Comparison of ENCODE assay signal across 17 cellular contexts in the genomic region with DNA sequence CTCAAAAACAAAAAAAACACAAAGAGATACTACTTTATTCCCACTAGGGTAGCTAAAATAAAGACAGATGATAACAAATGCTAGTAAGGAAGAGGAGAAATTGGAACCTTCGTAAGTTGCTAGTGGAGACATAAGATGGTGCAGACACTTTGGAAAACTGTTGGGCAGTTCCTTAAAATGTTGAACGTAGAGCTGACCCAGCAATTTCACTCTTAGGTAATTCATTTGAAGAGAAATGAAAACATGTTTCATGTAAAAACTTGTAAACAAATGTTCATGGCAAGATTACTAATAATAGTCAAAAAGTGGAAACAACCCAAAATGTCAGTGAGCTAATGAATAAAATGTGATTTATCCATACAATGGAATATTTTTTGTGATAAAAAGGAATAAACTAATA. TPM values are rescaled to one million over a fixed set of nuclear protein-coding genes. Genes with fewer than 3 reads are reported as not detected.
DNase-seq lines count a peak whose midpoint lies in the region; ATAC-seq, FAIRE-seq and TF ChIP-seq lines count a peak whose summit lies in the region.
"Had no signal": no experiment of that assay in that cellular context is flagged by ENCODE, and none has a peak within 500 bp of the region (broad histone marks: within the 10 kb centered on the region; RNA-seq: fewer than 3 reads in every experiment).

No MANE protein-coding gene starts in this region.

- H3K27me3 ChIP-seq in upper lobe of right lung: no peaks in the 10 kb centered on the region
- H3K27me3 ChIP-seq: BLaER1 had no signal

- H3K36me3 ChIP-seq in upper lobe of right lung: peaks cover 59% of the 10 kb centered on the region

- no peaks in the 10 kb centered on the region for H3K4me1 Mint-ChIP-seq in activated CD8-positive, alpha-beta T cell treated with anti-CD3 and anti-CD28 coated beads for 36 hours (ENCODE audit: low read depth)
- H3K4me1 Mint-ChIP-seq in activated CD8-positive, alpha-beta T cell treated with anti-CD3 and anti-CD28 coated beads, Interleukin-2, amount 10 ng/mL, durations not matched to agents 7 days and 5 days (ENCODE audit: low read depth): no peaks in the 10 kb centered on the region
- peaks cover 2% of the 10 kb centered on the region for H3K4me1 Mint-ChIP-seq in progenitor cell of endocrine pancreas (ENCODE audit: low read depth)
- H3K4me1 Mint-ChIP-seq: CD14-positive monocyte had no signal

- CTCF ChIA-PET in activated CD8-positive, alpha-beta T cell treated with anti-CD3 and anti-CD28 coated beads for 36 hours (lab: Charles Lee): interaction anchor here (1.2 to 1.4 kb wide), 2 partner anchors 20 to 27 kb away, joined by 3 read pairs; no protein-coding TSS in a partner anchor
- CTCF ChIA-PET in activated CD8-positive, alpha-beta T cell treated with anti-CD3 and anti-CD28 coated beads, Interleukin-2, amount 10 ng/mL, durations not matched to agents 7 days and 5 days (lab: Charles Lee): interaction anchor here (1.0 kb wide), 1 partner anchor 83 kb away, joined by 4 read pairs; a partner anchor contains a TSS
- CTCF ChIA-PET in A549 (lab: Yijun Ruan, JAX): no interaction called here

- H3K27ac Mint-ChIP-seq in activated CD8-positive, alpha-beta T cell treated with anti-CD3 and anti-CD28 coated beads for 36 hours: peak overlapping the region; percentile 8
- no peak overlapping the region for H3K27ac Mint-ChIP-seq in activated CD8-positive, alpha-beta T cell treated with anti-CD3 and anti-CD28 coated beads, Interleukin-2, amount 10 ng/mL, durations not matched to agents 7 days and 5 days
- H3K27ac Mint-ChIP-seq in progenitor cell of endocrine pancreas: peak overlapping the region; percentile 29
- H3K27ac Mint-ChIP-seq: H9 had no signal

- no peaks in the 10 kb centered on the region for H3K27me3 Mint-ChIP-seq in activated CD8-positive, alpha-beta T cell treated with anti-CD3 and anti-CD28 coated beads for 36 hours
- no peaks in the 10 kb centered on the region for H3K27me3 Mint-ChIP-seq in activated CD8-positive, alpha-beta T cell treated with anti-CD3 and anti-CD28 coated beads, Interleukin-2, amount 10 ng/mL, durations not matched to agents 7 days and 5 days (ENCODE audit: low read depth)
- no peaks in the 10 kb centered on the region for H3K27me3 Mint-ChIP-seq in progenitor cell of endocrine pancreas
- H3K27me3 Mint-ChIP-seq: CD8-positive, alpha-beta memory T cell had no signal

- no peaks in the 10 kb centered on the region for H3K9me3 Mint-ChIP-seq in activated CD8-positive, alpha-beta T cell treated with anti-CD3 and anti-CD28 coated beads for 36 hours
- no peaks in the 10 kb centered on the region for H3K9me3 Mint-ChIP-seq in activated CD8-positive, alpha-beta T cell treated with anti-CD3 and anti-CD28 coated beads, Interleukin-2, amount 10 ng/mL, durations not matched to agents 7 days and 5 days (ENCODE audit: insufficient read depth)
- no peaks in the 10 kb centered on the region for H3K9me3 Mint-ChIP-seq in progenitor cell of endocrine pancreas (ENCODE audit: low read depth)
- H3K9me3 Mint-ChIP-seq: CD14-positive monocyte; CD8-positive, alpha-beta memory T cell; H9 had no signal

- H3K36me3 Mint-ChIP-seq in activated CD8-positive, alpha-beta T cell treated with anti-CD3 and anti-CD28 coated beads for 36 hours (ENCODE audit: low read depth): peaks cover 14% of the 10 kb centered on the region
- H3K36me3 Mint-ChIP-seq in activated CD8-positive, alpha-beta T cell treated with anti-CD3 and anti-CD28 coated beads, Interleukin-2, amount 10 ng/mL, durations not matched to agents 7 days and 5 days (ENCODE audit: low read depth): peaks cover 30% of the 10 kb centered on the region
- H3K36me3 Mint-ChIP-seq in progenitor cell of endocrine pancreas (ENCODE audit: insufficient read depth): peaks cover 21% of the 10 kb centered on the region

- DNase-seq in activated CD8-positive, alpha-beta T cell treated with anti-CD3 and anti-CD28 coated beads for 36 hours: no peak
- no peak for DNase-seq in activated CD8-positive, alpha-beta T cell treated with anti-CD3 and anti-CD28 coated beads, Interleukin-2, amount 10 ng/mL, durations not matched to agents 7 days and 5 days
- DNase-seq in A549 (ENCODE audit: low read depth in 1 of 2, low spot score in 1 of 2) (no peak), progenitor cell of endocrine pancreas (ENCODE audit: low spot score, unreplicated experiment) (no peak), NCI-H1048 (lab: John Stamatoyannopoulos, UW) (no peak), upper lobe of right lung (no peak)
- DNase-seq: CD8-positive, alpha-beta memory T cell; COR-L47; H9 had no signal

- no peak for TF ChIP-seq EP300 in A549 (IDR thresholded peaks at IDR 0.05)

- POLR2A ChIA-PET in activated CD8-positive, alpha-beta T cell treated with anti-CD3 and anti-CD28 coated beads for 36 hours (lab: Charles Lee): interaction anchor here (0.5 kb wide), 1 partner anchor 591 kb away, joined by 3 read pairs; no protein-coding TSS in a partner anchor
- POLR2A ChIA-PET in activated CD8-positive, alpha-beta T cell treated with anti-CD3 and anti-CD28 coated beads, Interleukin-2, amount 10 ng/mL, durations not matched to agents 7 days and 5 days (lab: Charles Lee): interaction anchor here (0.6 kb wide), 1 partner anchor 474 kb away, joined by 3 read pairs; no protein-coding TSS in a partner anchor
- POLR2A ChIA-PET in A549 (lab: Yijun Ruan, JAX): no interaction called here

- H3K4me3 ChIP-seq in A549 (no peak overlapping the region), upper lobe of right lung (no peak overlapping the region)
- H3K4me3 ChIP-seq: BLaER1 had no signal

- TF ChIP-seq POLR2A in A549 (IDR thresholded peaks at IDR 0.05; ENCODE audit: low read length): no peak

- intact Hi-C loops in activated CD8-positive, alpha-beta T cell treated with anti-CD3 and anti-CD28 coated beads for 36 hours (cut with micrococcal nuclease): no loop called here
- intact Hi-C loops in upper lobe of right lung (cut with DNase I): no loop called here

- H3K4me1 ChIP-seq in A549: peaks cover 20% of the 10 kb centered on the region
- H3K4me1 ChIP-seq in upper lobe of right lung: no peaks in the 10 kb centered on the region
- H3K4me1 ChIP-seq: BLaER1 had no signal

- no peak for FAIRE-seq in A549 (lab: Jason Lieb, UNC)
- FAIRE-seq: D721Med, G401.6, GM12891, GM19239, H1 had no signal

- TF ChIP-seq RAD21 in A549 (conservative IDR thresholded peaks at IDR 0.05 in 1 of 2, IDR thresholded peaks at IDR 0.05 in 1 of 2): no peak

- no peak overlapping the region for H3K4me3 Mint-ChIP-seq in activated CD8-positive, alpha-beta T cell treated with anti-CD3 and anti-CD28 coated beads for 36 hours
- no peak overlapping the region for H3K4me3 Mint-ChIP-seq in activated CD8-positive, alpha-beta T cell treated with anti-CD3 and anti-CD28 coated beads, Interleukin-2, amount 10 ng/mL, durations not matched to agents 7 days and 5 days
- no peak overlapping the region for H3K4me3 Mint-ChIP-seq in progenitor cell of endocrine pancreas (ENCODE audit: low read depth)
- H3K4me3 Mint-ChIP-seq: CD14-positive monocyte; CD8-positive, alpha-beta memory T cell; H9 had no signal

- no peak overlapping the region for H3K4me2 ChIP-seq in A549
- H3K4me2 ChIP-seq: BLaER1 had no signal

- no peak for TF ChIP-seq CTCF in activated CD8-positive, alpha-beta T cell treated with anti-CD3 and anti-CD28 coated beads for 36 hours (IDR thresholded peaks at IDR 0.05)
- TF ChIP-seq CTCF in A549 (IDR thresholded peaks at IDR 0.05): no peak
- no peak for TF ChIP-seq CTCF in VCaP (conservative IDR thresholded peaks at IDR 0.05)
- TF ChIP-seq CTCF in progenitor cell of endocrine pancreas (IDR thresholded peaks at IDR 0.05; ENCODE audit: unreplicated experiment): no peak
- TF ChIP-seq CTCF in upper lobe of right lung (IDR thresholded peaks at IDR 0.05): no peak

- no peak for ATAC-seq in activated CD8-positive, alpha-beta T cell treated with anti-CD3 and anti-CD28 coated beads for 36 hours
- no peak for ATAC-seq in activated CD8-positive, alpha-beta T cell treated with anti-CD3 and anti-CD28 coated beads, Interleukin-2, amount 10 ng/mL, durations not matched to agents 7 days and 5 days
- ATAC-seq in A549: no peak
- no peak for ATAC-seq in upper lobe of right lung

- H3K27ac ChIP-seq in A549 (no peak overlapping the region), VCaP (peak overlapping the region; percentile 51), upper lobe of right lung (no peak overlapping the region)
- H3K27ac ChIP-seq: BLaER1 had no signal

- 41% methylated on average over 2 of the region's 2 CpGs for WGBS in A549 (ENCODE audit: missing lambda C conversion rate)

- H3K9me3 ChIP-seq in A549 (no peaks in the 10 kb centered on the region), upper lobe of right lung (no peaks in the 10 kb centered on the region)
- H3K9me3 ChIP-seq: BLaER1 had no signal

TF ChIP-seq in A549, 52 proteins besides CTCF, POLR2A, EP300 and RAD21:
- no peak for TF ChIP-seq RCOR1 (IDR thresholded peaks at IDR 0.05; ENCODE audit: low read depth, low read length)
- peak; percentile 72 for TF ChIP-seq MAFK (IDR thresholded peaks at IDR 0.05; ENCODE audit: partially characterized antibody)

RNA-seq across cellular contexts. Expression of a gene that starts 29.2 kb away (rescaled TPM):
- total RNA-seq in activated CD8-positive, alpha-beta T cell treated with anti-CD3 and anti-CD28 coated beads for 36 hours: 10 to 100 TPM; 78.0 to 81.0 TPM
- 10 to 100 TPM; 55.8 to 63.9 TPM for total RNA-seq in activated CD8-positive, alpha-beta T cell treated with anti-CD3 and anti-CD28 coated beads, Interleukin-2, amount 10 ng/mL, durations not matched to agents 7 days and 5 days
- polyA plus RNA-seq in A549 (2011; rRNA removed) (102 and 119 TPM in 2 replicates), A549 (2017; fragmentation: RNase III; extraction: RNeasy Plus Mini Kit Qiagen cat#74134 plus additional on column Dnase treatment) (105 to 113 TPM (median 112 TPM) in 3 replicates)
- polyA plus RNA-seq in A549 (2012; cell fraction: cytosol; rRNA removed): 62.2 and 70.5 TPM in 2 replicates
- 45.3 and 56.9 TPM in 2 replicates for polyA plus RNA-seq in A549 (2012; cell fraction: nucleus; rRNA removed)
- polyA minus RNA-seq in A549 (2011; rRNA and poly(A)+ RNA removed): 34.1 and 36.0 TPM in 2 replicates
- total RNA-seq in progenitor cell of endocrine pancreas (29.5 and 37.5 TPM in 2 replicates), upper lobe of right lung (68.4 TPM)
